8 cellular contexts compared by ENCODE assay signal in genomic region chr6:12008366-12009179, GRCh38. TPM values are rescaled to one million over a fixed set of nuclear protein-coding genes. Genes with fewer than 3 reads are reported as not detected.
DNase-seq lines count a peak whose midpoint lies in the region; ATAC-seq and TF ChIP-seq lines count a peak whose summit lies in the region.

No MANE protein-coding gene starts in this region.

- no peaks in the 10 kb centered on the region for H3K9me3 ChIP-seq in A673 (ENCODE audit: low read depth, low read length, poor library complexity, severe bottlenecking)
- no peaks in the 10 kb centered on the region for H3K9me3 ChIP-seq in left lung

- TF ChIP-seq CTCF in A673 (conservative IDR thresholded peaks at IDR 0.05; ENCODE audit: low read depth, low read length), result no peak
- TF ChIP-seq CTCF in left lung (IDR thresholded peaks at IDR 0.05), result no peak

- peaks cover 11% of the 10 kb centered on the region for H3K4me1 ChIP-seq in A673 (ENCODE audit: insufficient read depth, low read length, poor library complexity, severe bottlenecking)
- H3K4me1 ChIP-seq in left lung, result peaks cover 5 to 32% of the 10 kb centered on the region in 2 donors

- ATAC-seq in GM18867 (IDR thresholded peaks at IDR 0.05; ENCODE audit: unreplicated experiment) (peak; percentile 35), HG03108 (IDR thresholded peaks at IDR 0.05; ENCODE audit: unreplicated experiment) (peak; percentile 28), left lung (peak; percentile 53)

- no peaks in the 10 kb centered on the region for H3K27me3 ChIP-seq in A673 (replicated peaks; ENCODE audit: insufficient read depth, low read depth, low read length, poor library complexity)
- no peaks in the 10 kb centered on the region for H3K27me3 ChIP-seq in left lung

- peak overlapping the region; percentile 92 for H3K4me3 Mint-ChIP-seq in activated CD4-positive, alpha-beta T cell treated with anti-CD3 and anti-CD28 coated beads, Interleukin-2, amount 10 ng/mL, durations not matched to agents 7 days and 5 days

- H3K9me3 Mint-ChIP-seq in activated CD4-positive, alpha-beta T cell treated with anti-CD3 and anti-CD28 coated beads, Interleukin-2, amount 10 ng/mL, durations not matched to agents 7 days and 5 days, result no peaks in the 10 kb centered on the region

- intact Hi-C loops in A673 (cut with micrococcal nuclease; ENCODE audit: unreplicated experiment) (no loop called here), left lung (cut with DNase I) (no loop called here)

- no peaks in the 10 kb centered on the region for H3K27me3 Mint-ChIP-seq in activated CD4-positive, alpha-beta T cell treated with anti-CD3 and anti-CD28 coated beads, Interleukin-2, amount 10 ng/mL, durations not matched to agents 7 days and 5 days

- CTCF ChIA-PET in A673 (lab: Charles Lee), result no interaction called here
- CTCF ChIA-PET in activated CD4-positive, alpha-beta T cell treated with anti-CD3 and anti-CD28 coated beads, Interleukin-2, amount 10 ng/mL, durations not matched to agents 7 days and 5 days (lab: Charles Lee), result no interaction called here

- peak overlapping the region; percentile 89 for H3K27ac ChIP-seq in A673 (ENCODE audit: low read depth, low read length, poor library complexity, severe bottlenecking)
- peak overlapping the region; percentile 97 to 98 for H3K27ac ChIP-seq in left lung

- peaks cover 35% of the 10 kb centered on the region for H3K4me1 Mint-ChIP-seq in activated CD4-positive, alpha-beta T cell treated with anti-CD3 and anti-CD28 coated beads, Interleukin-2, amount 10 ng/mL, durations not matched to agents 7 days and 5 days

- H3K36me3 ChIP-seq in A673 (ENCODE audit: insufficient read depth, low read length, poor library complexity, severe bottlenecking) (no peaks in the 10 kb centered on the region), left lung (no peaks in the 10 kb centered on the region)

- H3K4me3 ChIP-seq in A673 (ENCODE audit: low read depth, low read length, poor library complexity, severe bottlenecking), result peak overlapping the region; percentile 82
- H3K4me3 ChIP-seq in left lung, result peak overlapping the region; percentile 59 to 70

- BruUV-seq in A673 (replicated peaks; lab: Mats Ljungman, UMichigan), result TSS peak; percentile 87

- POLR2A ChIA-PET in A673 (lab: Charles Lee; ENCODE audit: low non-redundant PET), result no interaction called here
- POLR2A ChIA-PET in activated CD4-positive, alpha-beta T cell treated with anti-CD3 and anti-CD28 coated beads, Interleukin-2, amount 10 ng/mL, durations not matched to agents 7 days and 5 days (lab: Charles Lee), result interaction anchor here (0.7 kb wide), 1 partner anchor 8 kb away, joined by 7 read pairs; no protein-coding TSS in a partner anchor

- peaks cover 3% of the 10 kb centered on the region for H3K36me3 Mint-ChIP-seq in activated CD4-positive, alpha-beta T cell treated with anti-CD3 and anti-CD28 coated beads, Interleukin-2, amount 10 ng/mL, durations not matched to agents 7 days and 5 days (ENCODE audit: low read depth)

- peak overlapping the region; percentile 99 for H3K27ac Mint-ChIP-seq in activated CD4-positive, alpha-beta T cell treated with anti-CD3 and anti-CD28 coated beads, Interleukin-2, amount 10 ng/mL, durations not matched to agents 7 days and 5 days

- DNase-seq in A673 (ENCODE audit: low spot score) (peak; percentile 70), NCI-H460 (ENCODE audit: extremely low read depth, low read depth) (peak; percentile 43), cortex of kidney (lab: John Stamatoyannopoulos, UW) (peak; percentile 25), left lung (peak; percentile 90 to 98)
- DNase-seq in activated CD4-positive, alpha-beta T cell treated with anti-CD3 and anti-CD28 coated beads, Interleukin-2, amount 10 ng/mL, durations not matched to agents 7 days and 5 days, result peak; percentile 92
- peak; percentile 81 for DNase-seq in stimulated activated CD4-positive, alpha-beta T cell treated with anti-CD3 and anti-CD28 coated beads, Interleukin-4, amount 100 ng/mL, for 1 hour

RNA-seq across cellular contexts. Expression of gene HIVEP1, which starts 3.5 kb away (rescaled TPM):
- total RNA-seq in A673 (2021), result 18.5 and 21.5 TPM in 2 replicates
- total RNA-seq in NCI-H460 (2014; rRNA removed; shearing (Covaris generic)), result 8.5 and 9.1 TPM in 2 replicates
- 1.4 and 2.6 TPM in 2 replicates for polyA plus RNA-seq in NCI-H460 (2014; cell fraction: nucleus; rRNA removed)
- total RNA-seq in activated CD4-positive, alpha-beta T cell treated with anti-CD3 and anti-CD28 coated beads, Interleukin-2, amount 10 ng/mL, durations not matched to agents 7 days and 5 days, result 10 to 100 TPM; 24.2 to 33.0 TPM
- total RNA-seq in left lung, result 10 to 100 TPM; 29.2 to 35.9 TPM

Comparison
In these comparisons a context has a peak if more than half of its experiments do, and no peak if none do; other contexts are left out.
1. Peak in every context shown above with its lines: DNase-seq, ATAC-seq, H3K4me3 ChIP-seq and H3K27ac ChIP-seq.
2. DNase-seq: peak in every context shown above with its lines; median percentile 94 in left lung; 92 in activated CD4-positive, alpha-beta T cell treated with anti-CD3 and anti-CD28 coated beads, Interleukin-2, amount 10 ng/mL, durations not matched to agents 7 days and 5 days; 81 in stimulated activated CD4-positive, alpha-beta T cell treated with anti-CD3 and anti-CD28 coated beads, Interleukin-4, amount 100 ng/mL, for 1 hour; 70 in A673; 43 in NCI-H460; 25 in cortex of kidney.